ENCODE assay signal across 8 cellular contexts in genomic region chr12:109999649-109999971, GRCh38. TPM values are rescaled to one million over a fixed set of nuclear protein-coding genes. Genes with fewer than 3 reads are reported as not detected.
A peak's percentile ranks its signal among the peaks of the same experiment; 100 is the strongest.
DNase-seq lines count a peak whose midpoint lies in the region; ATAC-seq, FAIRE-seq and TF ChIP-seq lines count a peak whose summit lies in the region.

No MANE protein-coding gene starts in this region.

- H3K9ac ChIP-seq in HUES64 (ENCODE audit: low read depth, low read length) = peak overlapping the region; percentile 97

- BruUV-seq in A673 (replicated peaks; lab: Mats Ljungman, UMichigan) = no TSS peak

- CTCF ChIA-PET in A673 (lab: Charles Lee) = no interaction called here

- H3K9me3 Mint-ChIP-seq in chondrocyte (ENCODE audit: low read depth) = no peaks in the 10 kb centered on the region
- no peaks in the 10 kb centered on the region for H3K9me3 Mint-ChIP-seq in naive B cell

- FAIRE-seq in GM19239 (lab: Jason Lieb, UNC) = no peak

- H3K4me3 ChIP-seq in A673 (ENCODE audit: low read depth, low read length, poor library complexity, severe bottlenecking) (peak overlapping the region; percentile 78), HUES64 (ENCODE audit: low read length) (peak overlapping the region; percentile 70)

- H3K4me1 Mint-ChIP-seq in chondrocyte (ENCODE audit: low read depth) (peaks cover 50% of the 10 kb centered on the region), naive B cell (peaks cover 46 to 78% (median 57%) of the 10 kb centered on the region in 3 donors)

- H3K27me3 Mint-ChIP-seq in chondrocyte (ENCODE audit: low read depth) (no peaks in the 10 kb centered on the region), naive B cell (no peaks in the 10 kb centered on the region)

- no peaks in the 10 kb centered on the region for H3K27me3 ChIP-seq in A673 (replicated peaks; ENCODE audit: insufficient read depth, low read depth, low read length, poor library complexity)
- peaks cover 10% of the 10 kb centered on the region for H3K27me3 ChIP-seq in HUES64 (ENCODE audit: insufficient read depth, low read length)

- H3K4me1 ChIP-seq in A673 (ENCODE audit: insufficient read depth, low read length, poor library complexity, severe bottlenecking) (peaks cover 17% of the 10 kb centered on the region), HUES64 (ENCODE audit: insufficient read depth, low read length) (peaks cover 17% of the 10 kb centered on the region; the same call in 1 of the 2 replicates)

- POLR2A ChIA-PET in A673 (lab: Charles Lee; ENCODE audit: low non-redundant PET) = no interaction called here

- no peak for ATAC-seq in naive B cell (ENCODE audit: low read depth in 2 of 2)

- H3K4me3 Mint-ChIP-seq in chondrocyte (ENCODE audit: unreplicated experiment) (peak overlapping the region; percentile 97), naive B cell (peak overlapping the region; percentile 97 to 100 (median 99))

- H3K9me3 ChIP-seq in A673 (ENCODE audit: low read depth, low read length, poor library complexity, severe bottlenecking) = no peaks in the 10 kb centered on the region
- no peaks in the 10 kb centered on the region for H3K9me3 ChIP-seq in HUES64 (ENCODE audit: insufficient read depth, low read depth, low read length)

- peaks cover 3% of the 10 kb centered on the region for H3K36me3 Mint-ChIP-seq in chondrocyte (ENCODE audit: low read depth)
- H3K36me3 Mint-ChIP-seq in naive B cell = peaks cover 0 to 5% of the 10 kb centered on the region in 2 donors

- intact Hi-C loops in A673 (cut with micrococcal nuclease; ENCODE audit: unreplicated experiment) (no loop called here), head of caudate nucleus (cut with DNase I) (no loop called here)

- H3K27ac ChIP-seq in A673 (ENCODE audit: low read depth, low read length, poor library complexity, severe bottlenecking) (peak overlapping the region; percentile 94), HUES64 (ENCODE audit: low read depth, low read length) (no peak overlapping the region)

- 0% methylated on average over 27 of the region's 27 CpGs for WGBS in HUES64

- H3K27ac Mint-ChIP-seq in chondrocyte (ENCODE audit: unreplicated experiment) (peak overlapping the region; percentile 86), naive B cell (peak overlapping the region; percentile 96 to 99 (median 98))

- no peaks in the 10 kb centered on the region for H3K36me3 ChIP-seq in A673 (ENCODE audit: insufficient read depth, low read length, poor library complexity, severe bottlenecking)
- H3K36me3 ChIP-seq in HUES64 (ENCODE audit: insufficient read depth, low read length) = no peaks in the 10 kb centered on the region

- DNase-seq in A673 (ENCODE audit: low spot score) (no peak), chondrocyte (ENCODE audit: low spot score) (no peak), naive B cell (no peak), GM19239 (ENCODE audit: insufficient read length, low spot score) (no peak), head of caudate nucleus (no peak), NCI-H524 treated with DMSO at 0.1 percent for 48 hours (lab: John Stamatoyannopoulos, UW) (no peak)
- no peak for DNase-seq in stimulated activated CD4-positive, alpha-beta T cell treated with anti-CD3 and anti-CD28 coated beads, Interleukin-4, amount 100 ng/mL, for 24 hours

- TF ChIP-seq CTCF in A673 (conservative IDR thresholded peaks at IDR 0.05; ENCODE audit: low read depth, low read length) (no peak), chondrocyte (IDR thresholded peaks at IDR 0.05) (no peak)

RNA-seq across cellular contexts. Expression of gene ANKRD13A, which starts 0.4 kb away (rescaled TPM):
- total RNA-seq in A673 (2021) (19.8 and 22.6 TPM in 2 replicates), chondrocyte (34.8 to 37.6 TPM (median 37.6 TPM) in 3 replicates)
- polyA plus RNA-seq in HUES64 (2013, experiment 1 of 2) = 11.9 TPM
- 13.9 TPM for polyA plus RNA-seq in HUES64 (2013, experiment 2 of 2)
- 10 to 100 TPM; 65.4 to 95.4 (median 78.7) TPM for polyA plus RNA-seq in naive B cell (ENCODE audit: low read depth in 6 of 6)

RNA-seq across cellular contexts. Expression of gene GIT2, which starts 3.4 kb away (rescaled TPM):
- total RNA-seq in A673 (2021) (47.3 and 48.1 TPM in 2 replicates), chondrocyte (35.4 to 48.6 TPM (median 38.1 TPM) in 3 replicates)
- polyA plus RNA-seq in HUES64 (2013, experiment 1 of 2) = 13.8 TPM
- polyA plus RNA-seq in HUES64 (2013, experiment 2 of 2) = 13.2 TPM
- polyA plus RNA-seq in naive B cell (ENCODE audit: low read depth in 6 of 6) = 100 to 1,000 TPM in 4 of 6 donors, 10 to 100 TPM in 2; 95.1 to 129 (median 101) TPM

RNA-seq across cellular contexts. Expression of gene C12orf76, which starts 48.7 kb away (rescaled TPM):
- 14.5 and 15.8 TPM in 2 replicates for total RNA-seq in A673 (2021)
- 7.1 TPM for polyA plus RNA-seq in HUES64 (2013, experiment 1 of 2)
- polyA plus RNA-seq in HUES64 (2013, experiment 2 of 2) = 12.6 TPM
- 7.2 to 9.9 TPM (median 8.2 TPM) in 3 replicates for total RNA-seq in chondrocyte
- polyA plus RNA-seq in naive B cell (ENCODE audit: low read depth in 6 of 6) = 10 to 100 TPM; 10.6 to 19.8 (median 16.7) TPM
